Comparison of ENCODE assay signal across 15 cellular contexts in genomic region chr1:20771780-20772179, GRCh38. TPM values are rescaled to one million over a fixed set of nuclear protein-coding genes. Genes with fewer than 3 reads are reported as not detected.
DNase-seq lines count a peak whose midpoint lies in the region; ATAC-seq, FAIRE-seq and TF ChIP-seq lines count a peak whose summit lies in the region.
"Had no signal": no experiment of that assay in that cellular context is flagged by ENCODE, and none has a peak within 500 bp of the region (broad histone marks: within the 10 kb centered on the region; RNA-seq: fewer than 3 reads in every experiment).

No MANE protein-coding gene starts in this region.

- FAIRE-seq in G401.6 (lab: Jason Lieb, UNC) (peak; percentile 39), K562 (lab: Jason Lieb, UNC) (no peak)
- FAIRE-seq: A549, H1 had no signal

- no peak overlapping the region for H3K27ac ChIP-seq in CD4-positive, CD25-positive, alpha-beta regulatory T cell (ENCODE audit: insufficient read depth, low read length, poor library complexity, severe bottlenecking)
- H3K27ac ChIP-seq in K562 (ENCODE audit: extremely low read depth, low read depth, low read length): no peak overlapping the region
- H3K27ac ChIP-seq: A549, C4-2B had no signal

- POLR2A ChIA-PET in K562 (lab: Yijun Ruan, JAX) (interaction anchor here (1.0 to 6.1 kb wide), 3 partner anchors 9 to 423 kb away, joined by 3 to 79 read pairs (median 6); partner anchors contain the start of gene HP1BP3), T-cell (lab: Charles Lee) (no interaction called here)

- H2AFZ ChIP-seq in K562 (ENCODE audit: low read depth, low read length): no peak overlapping the region

- no peaks in the 10 kb centered on the region for H3K9me1 ChIP-seq in K562 (ENCODE audit: control insufficient read depth, insufficient read depth, low read length)

- peaks cover 7 to 20% (median 14%) of the 10 kb centered on the region in 4 donors for H3K4me1 Mint-ChIP-seq in CD4-positive, CD25-positive, alpha-beta regulatory T cell
- H3K4me1 Mint-ChIP-seq in progenitor cell of endocrine pancreas (ENCODE audit: low read depth) (no peaks in the 10 kb centered on the region), T-cell (peaks cover 4 to 13% (median 7%) of the 10 kb centered on the region in 3 donors)

- DNase-seq in CD4-positive, CD25-positive, alpha-beta regulatory T cell: no peak
- DNase-seq in K562 (ENCODE audit: extremely low read depth in 1 of 4, low spot score in 3 of 4) (no peak), progenitor cell of endocrine pancreas (ENCODE audit: low spot score, unreplicated experiment) (no peak), T-cell (no peak)
- DNase-seq: BE2C; CD8-positive, alpha-beta T cell; COR-L47; DND-41; GF-D8 had no signal

- no peaks in the 10 kb centered on the region for H3K9me3 Mint-ChIP-seq in CD4-positive, CD25-positive, alpha-beta regulatory T cell
- no peaks in the 10 kb centered on the region for H3K9me3 Mint-ChIP-seq in progenitor cell of endocrine pancreas (ENCODE audit: low read depth)
- H3K9me3 Mint-ChIP-seq in T-cell: no peaks in the 10 kb centered on the region
- H3K9me3 Mint-ChIP-seq: CD8-positive, alpha-beta T cell had no signal

- H3K79me2 ChIP-seq in K562 (ENCODE audit: control insufficient read depth, insufficient read depth, low read length): peaks cover 28% of the 10 kb centered on the region

- WGBS in K562 (ENCODE audit: insufficient coverage, low coverage, missing lambda C conversion rate): 83% methylated on average over 3 of the region's 3 CpGs

- TF ChIP-seq CTCF in K562 (IDR thresholded peaks at IDR 0.05 in 2 of 3, conservative IDR thresholded peaks at IDR 0.05 in 1 of 3; ENCODE audit: insufficient read depth in 2 of 3, low read depth in 1 of 3, low read length in 3 of 3) (no peak), progenitor cell of endocrine pancreas (IDR thresholded peaks at IDR 0.05; ENCODE audit: unreplicated experiment) (no peak)

- H3K4me1 ChIP-seq in CD4-positive, CD25-positive, alpha-beta regulatory T cell (ENCODE audit: control insufficient read depth, insufficient read depth, low read length, poor library complexity, severe bottlenecking): no peaks in the 10 kb centered on the region
- no peaks in the 10 kb centered on the region for H3K4me1 ChIP-seq in K562 (replicated peaks in 1 of 2; ENCODE audit: control insufficient read depth in 2 of 2, insufficient read depth in 2 of 2, low read length in 2 of 2)
- H3K4me1 ChIP-seq: BE2C had no signal

- H3K27ac Mint-ChIP-seq in CD4-positive, CD25-positive, alpha-beta regulatory T cell: peak overlapping the region in 2 of 3 donors; percentile 7 to 20
- H3K27ac Mint-ChIP-seq in progenitor cell of endocrine pancreas: peak overlapping the region; percentile 53
- H3K27ac Mint-ChIP-seq in T-cell: peak overlapping the region in 1 of 2 donors; percentile 39
- H3K27ac Mint-ChIP-seq: CD8-positive, alpha-beta T cell had no signal

- TF ChIP-seq EP300 in K562 (IDR thresholded peaks at IDR 0.05; ENCODE audit: low read length): no peak

- in situ Hi-C loops in K562 (cut with MboI): no loop called here

- no peaks in the 10 kb centered on the region for H3K27me3 Mint-ChIP-seq in CD4-positive, CD25-positive, alpha-beta regulatory T cell
- H3K27me3 Mint-ChIP-seq in progenitor cell of endocrine pancreas (no peaks in the 10 kb centered on the region), T-cell (no peaks in the 10 kb centered on the region)

- H3K4me3 Mint-ChIP-seq in CD4-positive, CD25-positive, alpha-beta regulatory T cell: no peak overlapping the region
- H3K4me3 Mint-ChIP-seq in progenitor cell of endocrine pancreas (ENCODE audit: low read depth): no peak overlapping the region
- H3K4me3 Mint-ChIP-seq in T-cell: no peak overlapping the region
- H3K4me3 Mint-ChIP-seq: CD8-positive, alpha-beta T cell had no signal

- no peaks in the 10 kb centered on the region for H3K9me3 ChIP-seq in CD4-positive, CD25-positive, alpha-beta regulatory T cell (ENCODE audit: control insufficient read depth in 2 of 2, low read length in 2 of 2)
- no peaks in the 10 kb centered on the region for H3K9me3 ChIP-seq in K562 (replicated peaks; ENCODE audit: control insufficient read depth, insufficient read depth, low read depth, low read length)
- H3K9me3 ChIP-seq: A549, BE2C, HAP-1 had no signal

- H4K20me1 ChIP-seq in K562 (replicated peaks; ENCODE audit: control insufficient read depth, insufficient read depth, low read length): no peaks in the 10 kb centered on the region

- no peak overlapping the region for H3K9ac ChIP-seq in K562 (ENCODE audit: insufficient read depth in 1 of 2, low read depth in 2 of 2, low read length in 2 of 2)

- intact Hi-C loops in K562 (cut with micrococcal nuclease): no loop called here

- H3K36me3 Mint-ChIP-seq in CD4-positive, CD25-positive, alpha-beta regulatory T cell: peaks cover 44% of the 10 kb centered on the region
- H3K36me3 Mint-ChIP-seq in progenitor cell of endocrine pancreas (ENCODE audit: insufficient read depth) (peaks cover 24% of the 10 kb centered on the region), T-cell (peaks cover 41% of the 10 kb centered on the region)

- CTCF ChIA-PET in K562 (lab: Yijun Ruan, JAX; ENCODE audit: low intra/inter-chr PET ratio) (no interaction called here), T-cell (lab: Charles Lee) (interaction anchor here in 1 of 2 donors (1.7 kb wide), 1 partner anchor 10 kb away, joined by 5 read pairs; no protein-coding TSS in a partner anchor)

- peaks cover 98% of the 10 kb centered on the region for H3K36me3 ChIP-seq in CD4-positive, CD25-positive, alpha-beta regulatory T cell (ENCODE audit: control insufficient read depth, insufficient read depth, low read length)
- peaks cover 97% of the 10 kb centered on the region for H3K36me3 ChIP-seq in K562 (ENCODE audit: control insufficient read depth, insufficient read depth, low read length)

- H3K4me2 ChIP-seq in K562 (ENCODE audit: insufficient read depth, low read length): no peak overlapping the region
- H3K4me2 ChIP-seq: A549 had no signal

- no peak overlapping the region for H3K4me3 ChIP-seq in CD4-positive, CD25-positive, alpha-beta regulatory T cell (ENCODE audit: low read depth, low read length)
- no peak overlapping the region for H3K4me3 ChIP-seq in K562
- H3K4me3 ChIP-seq: A549, HAP-1 had no signal

- TF ChIP-seq RAD21 in K562 (CRISPR knock-in tag; conservative IDR thresholded peaks at IDR 0.05 in 1 of 2, IDR thresholded peaks at IDR 0.05 in 1 of 2): no peak

- ATAC-seq in CD4-positive, CD25-positive, alpha-beta regulatory T cell (ENCODE audit: low read depth in 2 of 2): no peak
- ATAC-seq in K562: no peak
- no peak for ATAC-seq in T-cell (replicated peaks in 1 of 4)
- ATAC-seq in GM19328 (IDR thresholded peaks at IDR 0.05; ENCODE audit: unreplicated experiment): no peak
- ATAC-seq: A549; CD8-positive, alpha-beta T cell had no signal

- H3K27me3 ChIP-seq in CD4-positive, CD25-positive, alpha-beta regulatory T cell (ENCODE audit: control insufficient read depth, insufficient read depth, low read length): no peaks in the 10 kb centered on the region
- no peaks in the 10 kb centered on the region for H3K27me3 ChIP-seq in K562 (ENCODE audit: control insufficient read depth in 2 of 2, insufficient read depth in 2 of 2, low read length in 2 of 2)
- H3K27me3 ChIP-seq: BE2C had no signal

- BruUV-seq in K562 (replicated peaks; lab: Mats Ljungman, UMichigan): no TSS peak

- no peak for TF ChIP-seq POLR2A in K562 (conservative IDR thresholded peaks at IDR 0.05)

RNA-seq across cellular contexts. Expression of gene HP1BP3, which starts 15.3 kb away (rescaled TPM):
- total RNA-seq in CD4-positive, CD25-positive, alpha-beta regulatory T cell: 284 TPM
- polyA plus RNA-seq in CD4-positive, CD25-positive, alpha-beta regulatory T cell: 100 to 1,000 TPM; 170 to 258 (median 214) TPM
- total RNA-seq in K562 (2011; cell fraction: chromatin; rRNA removed; ENCODE audit: low replicate concordance): 380 and 955 TPM in 2 replicates
- 300 and 376 TPM in 2 replicates for total RNA-seq in K562 (2011; cell fraction: nucleolus; rRNA removed)
- total RNA-seq in K562 (2011; cell fraction: nucleoplasm; rRNA removed): 522 and 634 TPM in 2 replicates
- total RNA-seq in K562 (2014; rRNA removed) (238 and 258 TPM in 2 replicates), K562 (2014; rRNA removed; fragmentation: Illumina TruSeq; extraction: Trizol) (240 and 266 TPM in 2 replicates), K562 (2015; rRNA removed; fragmentation: Illumina TruSeq; extraction: Trizol) (214 and 223 TPM in 2 replicates), K562 (2021) (200 and 209 TPM in 2 replicates), progenitor cell of endocrine pancreas (361 and 385 TPM in 2 replicates), T-cell (100 to 1,000 TPM; 248 to 279 (median 270) TPM)
- polyA plus RNA-seq in K562 (2011; rRNA removed) (334 and 405 TPM in 2 replicates), K562 (2014; fragmentation: Illumina TruSeq; extraction: Trizol) (217 and 270 TPM in 2 replicates), K562 (2014; fragmentation: Nextera tagmentation; extraction: Ambion mirVana) (10 to 100 TPM; 57.3 to 87.1 TPM), K562 (2014; rRNA removed) (481 and 513 TPM in 2 replicates)
- 93.8 and 160 TPM in 2 replicates for polyA plus RNA-seq in K562 (2011; cell fraction: cytosol; rRNA removed)
- 573 and 692 TPM in 2 replicates for polyA plus RNA-seq in K562 (2011; cell fraction: nucleus; rRNA removed)
- polyA plus RNA-seq in K562 (2012): 167 and 255 TPM in 2 replicates
- 178 and 222 TPM in 2 replicates for polyA minus RNA-seq in K562 (2011; rRNA and poly(A)+ RNA removed)
- 78.7 and 89.8 TPM in 2 replicates for polyA minus RNA-seq in K562 (2011; cell fraction: cytosol; rRNA and poly(A)+ RNA removed)
- polyA minus RNA-seq in K562 (2011; cell fraction: nucleus; rRNA and poly(A)+ RNA removed): 234 and 349 TPM in 2 replicates

RNA-seq across cellular contexts. Expression of gene SH2D5, which starts 39.3 kb away (rescaled TPM):
- not detected for total RNA-seq in CD4-positive, CD25-positive, alpha-beta regulatory T cell
- not detected for polyA plus RNA-seq in CD4-positive, CD25-positive, alpha-beta regulatory T cell
- total RNA-seq in K562 (2011; cell fraction: chromatin; rRNA removed; ENCODE audit: low replicate concordance): 0.25 TPM in 1 of 2 replicates, not detected in the other
- 0.17 and 0.26 TPM in 2 replicates for total RNA-seq in K562 (2011; cell fraction: nucleolus; rRNA removed)
- 0.22 TPM in 1 of 2 replicates, not detected in the other for total RNA-seq in K562 (2011; cell fraction: nucleoplasm; rRNA removed)
- not detected in 2 replicates for total RNA-seq in K562 (2014; rRNA removed)
- not detected in 2 replicates for total RNA-seq in K562 (2014; rRNA removed; fragmentation: Illumina TruSeq; extraction: Trizol)
- total RNA-seq in K562 (2015; rRNA removed; fragmentation: Illumina TruSeq; extraction: Trizol): 0.04 TPM in 1 of 2 replicates, not detected in the other
- total RNA-seq in K562 (2021): 0.11 TPM in 1 of 2 replicates, not detected in the other
- polyA plus RNA-seq in K562 (2011; rRNA removed): 0.03 and 0.06 TPM in 2 replicates
- 0.03 TPM in 1 of 2 replicates, not detected in the other for polyA plus RNA-seq in K562 (2011; cell fraction: cytosol; rRNA removed)
- 0.13 and 0.15 TPM in 2 replicates for polyA plus RNA-seq in K562 (2011; cell fraction: nucleus; rRNA removed)
- not detected in 2 replicates for polyA plus RNA-seq in K562 (2012)
- polyA plus RNA-seq in K562 (2014; fragmentation: Illumina TruSeq; extraction: Trizol): 0.10 TPM in 1 of 2 replicates, not detected in the other
- not detected for polyA plus RNA-seq in K562 (2014; fragmentation: Nextera tagmentation; extraction: Ambion mirVana)
- not detected in 2 replicates for polyA plus RNA-seq in K562 (2014; rRNA removed)
- not detected in 2 replicates for polyA minus RNA-seq in K562 (2011; rRNA and poly(A)+ RNA removed)
- not detected in 2 replicates for polyA minus RNA-seq in K562 (2011; cell fraction: cytosol; rRNA and poly(A)+ RNA removed)
- 0.13 TPM in 1 of 2 replicates, not detected in the other for polyA minus RNA-seq in K562 (2011; cell fraction: nucleus; rRNA and poly(A)+ RNA removed)
- 0.53 and 1.2 TPM in 2 replicates for total RNA-seq in progenitor cell of endocrine pancreas
- total RNA-seq in T-cell: under 1 TPM; 0.07 to 0.58 (median 0.33) TPM
- total RNA-seq: CD8-positive, alpha-beta T cell had no signal

RNA-seq across cellular contexts. Expression of gene KIF17, which starts 54.0 kb away (rescaled TPM):
- total RNA-seq in CD4-positive, CD25-positive, alpha-beta regulatory T cell: not detected
- not detected for polyA plus RNA-seq in CD4-positive, CD25-positive, alpha-beta regulatory T cell
- 0.69 TPM in 1 of 2 replicates, not detected in the other for total RNA-seq in K562 (2011; cell fraction: chromatin; rRNA removed; ENCODE audit: low replicate concordance)
- 0.50 and 0.66 TPM in 2 replicates for total RNA-seq in K562 (2011; cell fraction: nucleolus; rRNA removed)
- 0.22 TPM in 1 of 2 replicates, not detected in the other for total RNA-seq in K562 (2011; cell fraction: nucleoplasm; rRNA removed)
- total RNA-seq in K562 (2014; rRNA removed) (0.12 TPM in 1 of 2 replicates, not detected in the other), K562 (2014; rRNA removed; fragmentation: Illumina TruSeq; extraction: Trizol) (not detected in 2 replicates), K562 (2015; rRNA removed; fragmentation: Illumina TruSeq; extraction: Trizol) (not detected in 2 replicates), K562 (2021) (0.11 and 0.47 TPM in 2 replicates), progenitor cell of endocrine pancreas (0.64 and 1.1 TPM in 2 replicates), T-cell (not detected)
- polyA plus RNA-seq in K562 (2011; rRNA removed) (0.08 and 0.10 TPM in 2 replicates), K562 (2014; fragmentation: Illumina TruSeq; extraction: Trizol) (0.04 TPM in 1 of 2 replicates, not detected in the other), K562 (2014; fragmentation: Nextera tagmentation; extraction: Ambion mirVana) (under 1 TPM in 1 of 2 experiments, not detected in 1; 0.04 TPM), K562 (2014; rRNA removed) (0.27 TPM in 1 of 2 replicates, not detected in the other)
- 0.06 and 0.31 TPM in 2 replicates for polyA plus RNA-seq in K562 (2011; cell fraction: cytosol; rRNA removed)
- polyA plus RNA-seq in K562 (2011; cell fraction: nucleus; rRNA removed): 0.17 and 0.50 TPM in 2 replicates
- 0.10 and 0.28 TPM in 2 replicates for polyA plus RNA-seq in K562 (2012)
- 0.36 and 0.46 TPM in 2 replicates for polyA minus RNA-seq in K562 (2011; rRNA and poly(A)+ RNA removed)
- 0.29 TPM in 1 of 2 replicates, not detected in the other for polyA minus RNA-seq in K562 (2011; cell fraction: cytosol; rRNA and poly(A)+ RNA removed)
- polyA minus RNA-seq in K562 (2011; cell fraction: nucleus; rRNA and poly(A)+ RNA removed): 0.11 and 0.27 TPM in 2 replicates
- total RNA-seq: CD8-positive, alpha-beta T cell had no signal
